Comparison of ENCODE assay signal across 2 cellular contexts in genomic region chr22:20491346-20491745, GRCh38.
TF ChIP-seq lines count a peak whose summit lies in the region.

No MANE protein-coding gene starts in this region.

TF ChIP-seq in HepG2, 621 proteins besides CTCF, POLR2A, EP300 and RAD21:
- TF ChIP-seq CEBPB (IDR thresholded peaks at IDR 0.05; ENCODE audit: borderline replicate concordance, low read depth, low read length) (peak; percentile 38), IRX3 (CRISPR knock-in tag; IDR thresholded peaks at IDR 0.05; ENCODE audit: borderline replicate concordance, low read depth) (no peak)
TF ChIP-seq in HepG2: peak in this region for 1.

TF ChIP-seq in K562, 482 proteins besides CTCF, POLR2A, EP300 and RAD21:
- TF ChIP-seq ILF3 (IDR thresholded peaks at IDR 0.05; ENCODE audit: borderline replicate concordance), result no peak
- no peak for TF ChIP-seq CEBPG (CRISPR knock-in tag; IDR thresholded peaks at IDR 0.05)
- peak in 1 of 2 experiments; percentile 80; a peak in 1 of 4 replicates for TF ChIP-seq CEBPG (tag; conservative IDR thresholded peaks at IDR 0.05 in 1 of 2, IDR thresholded peaks at IDR 0.05 in 1 of 2)
- TF ChIP-seq CEBPB (tag; IDR thresholded peaks at IDR 0.05), result peak; percentile 92
- TF ChIP-seq STAT5B (CRISPR knock-in tag; IDR thresholded peaks at IDR 0.05), result 0 out of 2 replicates have a peak, but pooled peaks have one; percentile 12
- 0 out of 2 replicates have a peak, but pooled peaks have one; percentile 12 for TF ChIP-seq ZNF668 (CRISPR knock-in tag; IDR thresholded peaks at IDR 0.05)
